16 cellular contexts compared by ENCODE assay signal in the genomic region with DNA sequence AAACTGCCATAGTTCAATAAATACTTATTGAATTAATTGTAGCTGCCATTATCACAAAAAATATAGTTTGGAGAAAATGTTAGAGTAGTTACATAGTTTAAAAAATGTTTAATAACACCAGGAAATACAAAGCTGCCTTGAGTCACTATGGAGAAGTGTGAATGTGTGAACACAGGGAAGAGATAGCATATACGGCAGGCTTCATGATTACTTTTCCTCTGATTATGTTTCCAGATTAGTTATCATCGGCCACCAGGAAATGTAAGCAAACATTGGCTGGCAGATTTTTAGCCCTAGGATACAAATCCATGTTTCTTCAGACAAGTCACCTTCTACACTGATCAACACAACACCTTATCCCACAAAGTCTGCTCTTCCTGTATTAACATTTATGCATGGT. TPM values are rescaled to one million over a fixed set of nuclear protein-coding genes. Genes with fewer than 3 reads are reported as not detected.
DNase-seq lines count a peak whose midpoint lies in the region; ATAC-seq and TF ChIP-seq lines count a peak whose summit lies in the region.
"Had no signal": no experiment of that assay in that cellular context is flagged by ENCODE, and none has a peak within 500 bp of the region (broad histone marks: within the 10 kb centered on the region; RNA-seq: fewer than 3 reads in every experiment).

No MANE protein-coding gene starts in this region.

- H4K8ac ChIP-seq in mesenchymal stem cell (ENCODE audit: low read length) = no peak overlapping the region

- ATAC-seq in SK-N-SH treated with all-trans-retinoic acid at 6 μM for 48 hours = no peak
- ATAC-seq: GM23338 had no signal

- POLR2A ChIA-PET in SK-N-SH (lab: Yijun Ruan, JAX) = no interaction called here
- POLR2A ChIA-PET in OCI-LY7 (lab: Charles Lee) = interaction anchor here (0.6 to 1.1 kb wide), 5 partner anchors 11 to 287 kb away, joined by 3 to 6 read pairs (median 3); no protein-coding TSS in a partner anchor

- H3K27ac ChIP-seq in SK-N-SH (ENCODE audit: low read depth in 2 of 2, low read length in 1 of 2) = no peak overlapping the region; a peak in 1 of 4 replicates
- H3K27ac ChIP-seq in OCI-LY7 (ENCODE audit: low read depth, low read length, poor library complexity, severe bottlenecking) = no peak overlapping the region
- no peak overlapping the region for H3K27ac ChIP-seq in mesenchymal stem cell (ENCODE audit: low read length, poor library complexity, severe bottlenecking)
- H3K27ac ChIP-seq: BLaER1 had no signal

- no peak overlapping the region for H3K18ac ChIP-seq in mesenchymal stem cell (ENCODE audit: low read depth in 1 of 2, low read length in 2 of 2)

- H3K9ac ChIP-seq in SK-N-SH = no peak overlapping the region
- H3K9ac ChIP-seq in mesenchymal stem cell (ENCODE audit: low read length) = no peak overlapping the region
- H3K9ac ChIP-seq: BLaER1 had no signal

- H3K4me2 ChIP-seq in SK-N-SH (no peak overlapping the region), OCI-LY7 (ENCODE audit: low read length) (no peak overlapping the region), mesenchymal stem cell (ENCODE audit: low read length, poor library complexity, severe bottlenecking) (no peak overlapping the region)
- H3K4me2 ChIP-seq: BLaER1, GM23338 had no signal

- no peak overlapping the region for H2BK120ac ChIP-seq in mesenchymal stem cell (ENCODE audit: low read depth, low read length)

- BruUV-seq in OCI-LY7 (replicated peaks; lab: Mats Ljungman, UMichigan) = no TSS peak

- H3K79me2 ChIP-seq in SK-N-SH (ENCODE audit: insufficient read depth) (peaks cover 9% of the 10 kb centered on the region), OCI-LY7 (ENCODE audit: insufficient read depth, low read depth, low read length) (no peaks in the 10 kb centered on the region)

- CTCF ChIA-PET in SK-N-SH (lab: Yijun Ruan, JAX) (interaction anchor here (1.0 to 1.8 kb wide), 4 partner anchors 58 to 221 kb away, joined by 3 to 6 read pairs (median 4); no protein-coding TSS in a partner anchor), OCI-LY7 (lab: Charles Lee; ENCODE audit: unreplicated experiment) (no interaction called here)

- no peak overlapping the region for H2BK12ac ChIP-seq in mesenchymal stem cell (ENCODE audit: low read length in 2 of 2)

- H3K14ac ChIP-seq in mesenchymal stem cell (ENCODE audit: low read length in 2 of 2) = no peak overlapping the region

- intact Hi-C loops in OCI-LY7 (cut with micrococcal nuclease; ENCODE audit: unreplicated experiment) = loop anchor here (2.0 kb wide), 1 partner anchor 199 kb away; no protein-coding TSS in a partner anchor

- H3K23ac ChIP-seq in mesenchymal stem cell (ENCODE audit: low read length in 2 of 2) = no peak overlapping the region

- H3K9me3 ChIP-seq in SK-N-SH (no peaks in the 10 kb centered on the region), OCI-LY7 (ENCODE audit: low read length) (no peaks in the 10 kb centered on the region), mesenchymal stem cell (ENCODE audit: control insufficient read depth, low read length) (no peaks in the 10 kb centered on the region)

- H2BK5ac ChIP-seq in mesenchymal stem cell (ENCODE audit: low read depth, low read length, poor library complexity, severe bottlenecking) = no peak overlapping the region

- H4K91ac ChIP-seq in mesenchymal stem cell (ENCODE audit: low read length) = no peak overlapping the region

- WGBS in SK-N-SH (ENCODE audit: low lambda C conversion rate) = 74% methylated on average over 2 of the region's 2 CpGs
- WGBS in mesenchymal stem cell = 59% methylated on average over 2 of the region's 2 CpGs

- H3K4me3 ChIP-seq in SK-N-SH (ENCODE audit: low read depth in 2 of 2, low read length in 1 of 2) = no peak overlapping the region
- H3K4me3 ChIP-seq in OCI-LY7 (ENCODE audit: low read depth, low read length, poor library complexity, severe bottlenecking) = no peak overlapping the region
- no peak overlapping the region for H3K4me3 ChIP-seq in mesenchymal stem cell (ENCODE audit: insufficient read depth in 1 of 2, low read depth in 1 of 2, low read length in 2 of 2)
- H3K4me3 ChIP-seq: BLaER1, GM23338 had no signal

- H4K20me1 ChIP-seq in SK-N-SH (ENCODE audit: insufficient read depth) = no peaks in the 10 kb centered on the region
- no peaks in the 10 kb centered on the region for H4K20me1 ChIP-seq in OCI-LY7 (ENCODE audit: insufficient read depth, low read length)
- H4K20me1 ChIP-seq: BLaER1 had no signal

- no peaks in the 10 kb centered on the region for H3K27me3 ChIP-seq in SK-N-SH (ENCODE audit: insufficient read depth)
- no peaks in the 10 kb centered on the region for H3K27me3 ChIP-seq in mesenchymal stem cell (ENCODE audit: control insufficient read depth in 1 of 2, insufficient read depth in 1 of 2, low read length in 2 of 2)
- H3K27me3 ChIP-seq: BLaER1 had no signal

- H2AK5ac ChIP-seq in mesenchymal stem cell (ENCODE audit: low read length, severe bottlenecking) = no peak overlapping the region

- peaks cover 28% of the 10 kb centered on the region for H3K79me1 ChIP-seq in mesenchymal stem cell (replicated peaks; ENCODE audit: low read length, poor library complexity, severe bottlenecking)

- no peak overlapping the region for H2BK15ac ChIP-seq in mesenchymal stem cell (ENCODE audit: low read depth, poor library complexity, severe bottlenecking)

- H2AFZ ChIP-seq in SK-N-SH (ENCODE audit: low read depth) = no peak overlapping the region
- H2AFZ ChIP-seq in OCI-LY7 (ENCODE audit: low read length) = peak overlapping the region; percentile 37; the same call in 1 of the 2 replicates
- H2AFZ ChIP-seq in mesenchymal stem cell (ENCODE audit: low read depth, low read length) = no peak overlapping the region
- H2AFZ ChIP-seq: GM23338 had no signal

- peaks cover 12% of the 10 kb centered on the region for H3F3A ChIP-seq in SK-N-SH (replicated peaks; ENCODE audit: insufficient read depth)

- no peak for TF ChIP-seq POLR2A in erythroblast (IDR thresholded peaks at IDR 0.05; ENCODE audit: low read length)

- DNase-seq in SK-N-SH = peak; percentile 14
- no peak for DNase-seq in OCI-LY7 (ENCODE audit: low spot score)
- peak; percentile 2 to 12 for DNase-seq in erythroblast (lab: John Stamatoyannopoulos, UW)
- DNase-seq in mesenchymal stem cell = no peak
- no peak for DNase-seq in Kasumi-1 (lab: John Stamatoyannopoulos, UW)
- no peak for DNase-seq in T-helper 1 cell
- DNase-seq: 8988T; CD4-positive, alpha-beta memory T cell; DMS153; DMS79; GDM1; HCEC 1CT; HFFc6 had no signal

- TF ChIP-seq CTCF in SK-N-SH (IDR thresholded peaks at IDR 0.05) = no peak
- TF ChIP-seq CTCF in OCI-LY7 (conservative IDR thresholded peaks at IDR 0.05; ENCODE audit: low read length) = no peak

- no peak; the same call in 1 of the 2 replicates for TF ChIP-seq RAD21 in SK-N-SH (IDR thresholded peaks at IDR 0.05; ENCODE audit: low read length)

- H3K4ac ChIP-seq in mesenchymal stem cell (ENCODE audit: low read depth in 1 of 2, low read length in 2 of 2) = no peak overlapping the region

- TF ChIP-seq EP300 in SK-N-SH (IDR thresholded peaks at IDR 0.05; ENCODE audit: borderline replicate concordance in 1 of 2, low read depth in 1 of 2, low read length in 1 of 2) = no peak; a peak in 1 of 4 replicates

- no peaks in the 10 kb centered on the region for H3K36me3 ChIP-seq in SK-N-SH (replicated peaks in 1 of 2; ENCODE audit: control insufficient read depth in 1 of 2, insufficient read depth in 2 of 2, low read length in 1 of 2)
- H3K36me3 ChIP-seq in OCI-LY7 (ENCODE audit: insufficient read depth, low read length) = no peaks in the 10 kb centered on the region
- H3K36me3 ChIP-seq in mesenchymal stem cell (ENCODE audit: control insufficient read depth in 1 of 2, insufficient read depth in 2 of 2, low read depth in 1 of 2, low read length in 2 of 2) = no peaks in the 10 kb centered on the region
- H3K36me3 ChIP-seq: BLaER1 had no signal

- H3K9me2 ChIP-seq in SK-N-SH (no peaks in the 10 kb centered on the region), OCI-LY7 (ENCODE audit: insufficient read depth, low read length) (no peaks in the 10 kb centered on the region)

- H3K4me1 ChIP-seq in SK-N-SH (ENCODE audit: control insufficient read depth in 1 of 2, insufficient read depth in 2 of 2, low read depth in 1 of 2, low read length in 1 of 2) = peaks cover 0 to 18% of the 10 kb centered on the region in 2 experiments; a peak in 2 of 4 replicates
- peaks cover 5% of the 10 kb centered on the region for H3K4me1 ChIP-seq in OCI-LY7 (ENCODE audit: insufficient read depth, low read length, poor library complexity, severe bottlenecking)
- H3K4me1 ChIP-seq in mesenchymal stem cell (ENCODE audit: control insufficient read depth, insufficient read depth, low read depth, low read length) = no peaks in the 10 kb centered on the region
- H3K4me1 ChIP-seq: BLaER1 had no signal

TF ChIP-seq in SK-N-SH, 30 proteins besides CTCF, POLR2A, EP300 and RAD21:
- peak; percentile 85 for TF ChIP-seq RFX5 (IDR thresholded peaks at IDR 0.05; ENCODE audit: low read length)
- no peak for TF ChIP-seq ELF1 (IDR thresholded peaks at IDR 0.05)

TF ChIP-seq in SK-N-SH treated with all-trans-retinoic acid at 6 μM for 48 hours, 23 proteins besides CTCF, POLR2A, EP300 and RAD21 (continues in another document):
- TF ChIP-seq ARNTL (CRISPR knock-in tag; IDR thresholded peaks at IDR 0.05; ENCODE audit: borderline replicate concordance, low read depth) (no peak), CSRNP3 (CRISPR knock-in tag; IDR thresholded peaks at IDR 0.05) (no peak), ZFP30 (CRISPR knock-in tag; IDR thresholded peaks at IDR 0.05) (no peak), ZNF565 (CRISPR knock-in tag; conservative IDR thresholded peaks at IDR 0.05; ENCODE audit: low read depth) (no peak), ZNF8 (CRISPR knock-in tag; IDR thresholded peaks at IDR 0.05) (no peak)

RNA-seq across cellular contexts. Expression of gene PRDM5, which starts 4.4 kb away (rescaled TPM):
- polyA plus RNA-seq in SK-N-SH (2012; rRNA removed) = 3.8 and 5.4 TPM in 2 replicates
- polyA plus RNA-seq in SK-N-SH (2012; cell fraction: cytosol; rRNA removed) = 3.9 and 4.2 TPM in 2 replicates
- 6.0 and 11.5 TPM in 2 replicates for polyA plus RNA-seq in SK-N-SH (2012; cell fraction: nucleus; rRNA removed)
- total RNA-seq in OCI-LY7 (2014; rRNA removed; shearing (Covaris generic)) = 0.22 TPM in 1 of 2 replicates, not detected in the other
- total RNA-seq in OCI-LY7 (2022) = 0.44 and 0.76 TPM in 2 replicates
- polyA plus RNA-seq in mesenchymal stem cell (2013, experiment 1 of 2) = 3.0 TPM
- 2.8 TPM for polyA plus RNA-seq in mesenchymal stem cell (2013, experiment 2 of 2)

Comparison
In these comparisons a context has a peak if more than half of its experiments do, and no peak if none do; other contexts are left out.
1. DNase-seq: peak in SK-N-SH (single experiment) and erythroblast (2 of 2); none in OCI-LY7 (single experiment), mesenchymal stem cell (single experiment), Kasumi-1 (0 of 2) and T-helper 1 cell (0 of 5).